9 cellular contexts compared by ENCODE assay signal in genomic region chr5:10424124-10424731, GRCh38. TPM values are rescaled to one million over a fixed set of nuclear protein-coding genes. Genes with fewer than 3 reads are reported as not detected.
A peak's percentile ranks its signal among the peaks of the same experiment; 100 is the strongest.
DNase-seq lines count a peak whose midpoint lies in the region; ATAC-seq, FAIRE-seq and TF ChIP-seq lines count a peak whose summit lies in the region.
"Had no signal": no experiment of that assay in that cellular context is flagged by ENCODE, and none has a peak within 500 bp of the region (broad histone marks: within the 10 kb centered on the region; RNA-seq: fewer than 3 reads in every experiment).

No MANE protein-coding gene starts in this region.

- ATAC-seq in GM12878 (peak; percentile 81), HG02571 (IDR thresholded peaks at IDR 0.05; ENCODE audit: unreplicated experiment) (no peak)
- ATAC-seq: mucosa of descending colon had no signal

- no peaks in the 10 kb centered on the region for H3K79me2 ChIP-seq in GM12878 (ENCODE audit: control insufficient read depth, insufficient read depth, low read length)

- H3K9ac ChIP-seq in GM12878 (ENCODE audit: control insufficient read depth, insufficient read depth, low read length), result no peak overlapping the region

- TF ChIP-seq EP300 in GM12878 (IDR thresholded peaks at IDR 0.05; ENCODE audit: borderline replicate concordance in 1 of 2, control insufficient read depth in 1 of 2, low read depth in 2 of 2, low read length in 2 of 2), result no peak

- in situ Hi-C loops in GM12878 (cut with MboI), result no loop called here

- no peak overlapping the region for H3K4me3 ChIP-seq in GM12878
- H3K4me3 ChIP-seq: mucosa of descending colon had no signal

- RAD21 ChIA-PET in GM12878 (lab: Charles Lee; ENCODE audit: unreplicated experiment), result interaction anchor here (1.8 to 4.4 kb wide), 3 partner anchors 31 to 140 kb away, joined by 4 to 25 read pairs (median 5); no protein-coding TSS in a partner anchor

- POLR2A ChIA-PET in GM12878 (lab: Charles Lee), result no interaction called here

- no peaks in the 10 kb centered on the region for H4K20me1 ChIP-seq in GM12878 (ENCODE audit: control insufficient read depth, insufficient read depth)

- no peak for FAIRE-seq in GM12878 (lab: Jason Lieb, UNC)

- DNase-seq in COLO668 (lab: John Stamatoyannopoulos, UW; ENCODE audit: unreplicated experiment) (peak; percentile 20), GM20000 (ENCODE audit: low spot score) (peak; percentile 21), NCI-H2171 (lab: John Stamatoyannopoulos, UW) (peak; percentile 37), GM12878 (ENCODE audit: low read depth, low spot score) (no peak), kidney tubule cell (ENCODE audit: low spot score) (peak; percentile 37), NK-92 (lab: John Stamatoyannopoulos, UW; ENCODE audit: unreplicated experiment) (no peak)
- no peak for DNase-seq in activated CD4-positive, alpha-beta T cell treated with anti-CD3 and anti-CD28 coated beads, Interleukin-2, amount 50 U/mL, for 48 hours

- SMC1A ChIA-PET in GM12878 (lab: Charles Lee; ENCODE audit: uncharacterized antibody, unreplicated experiment), result interaction anchor here (1.0 to 2.3 kb wide), 7 partner anchors 9 to 265 kb away, joined by 3 to 13 read pairs (median 4); no protein-coding TSS in a partner anchor

- CTCF ChIA-PET in GM12878 (lab: Yijun Ruan, JAX), result interaction anchor here (0.5 to 4.4 kb wide), 12 partner anchors 9 to 203 kb away, joined by 3 to 43 read pairs (median 4); no protein-coding TSS in a partner anchor

- H3K36me3 ChIP-seq in GM12878 (ENCODE audit: control insufficient read depth in 2 of 2, insufficient read depth in 2 of 2, low read length in 1 of 2), result peaks cover 9 to 29% of the 10 kb centered on the region in 2 experiments

- TF ChIP-seq CTCF in GM20000 (IDR thresholded peaks at IDR 0.05; ENCODE audit: extremely low read depth, missing control alignments) (peak; percentile 15), GM12878 (IDR thresholded peaks at IDR 0.05 in 2 of 3, conservative IDR thresholded peaks at IDR 0.05 in 1 of 3; ENCODE audit: control insufficient read depth in 2 of 3, extremely low read depth in 1 of 3, insufficient read depth in 1 of 3, low read depth in 3 of 3, low read length in 3 of 3) (peak; percentile 40 to 47 (median 40))

- no TSS peak for BruUV-seq in GM12878 (replicated peaks; lab: Mats Ljungman, UMichigan)

- WGBS in GM12878 (ENCODE audit: insufficient coverage, insufficient replicate concordance, low lambda C conversion rate, missing lambda C conversion rate), result 68% methylated on average over 6 of the region's 6 CpGs

- intact Hi-C loops in GM12878 (cut with micrococcal nuclease; ENCODE audit: unreplicated experiment), result no loop called here

- peak; percentile 43 for TF ChIP-seq RAD21 in GM12878 (IDR thresholded peaks at IDR 0.05; ENCODE audit: insufficient read depth, low read depth, low read length)

- H2AFZ ChIP-seq in GM12878 (ENCODE audit: control insufficient read depth, low read depth, low read length), result no peak overlapping the region

- no peaks in the 10 kb centered on the region for H3K9me3 ChIP-seq in GM12878 (replicated peaks; ENCODE audit: control insufficient read depth, insufficient read depth, low read length)
- H3K9me3 ChIP-seq: mucosa of descending colon had no signal

- TF ChIP-seq POLR2A in GM12878 (IDR thresholded peaks at IDR 0.05; ENCODE audit: low read depth, low read length), result no peak

- H3K27ac ChIP-seq in GM12878 (ENCODE audit: control insufficient read depth, insufficient read depth), result no peak overlapping the region

- H3K4me1 ChIP-seq in GM12878 (ENCODE audit: control insufficient read depth, insufficient read depth, low read length), result no peaks in the 10 kb centered on the region

- H3K27me3 ChIP-seq in GM12878 (replicated peaks in 1 of 2; ENCODE audit: control insufficient read depth in 2 of 2, insufficient read depth in 2 of 2, low read length in 1 of 2), result no peaks in the 10 kb centered on the region

- no peak overlapping the region for H3K4me2 ChIP-seq in GM12878 (ENCODE audit: control insufficient read depth, insufficient read depth)

TF ChIP-seq in GM12878, 131 proteins besides CTCF, POLR2A, EP300 and RAD21:
- TF ChIP-seq CBX3 (IDR thresholded peaks at IDR 0.05; ENCODE audit: borderline replicate concordance, low read depth), result no peak
- no peak for TF ChIP-seq KDM1A (IDR thresholded peaks at IDR 0.05; ENCODE audit: borderline replicate concordance)

RNA-seq across cellular contexts. Expression of gene ROPN1L, which starts 17.5 kb away (rescaled TPM):
- not detected in 2 replicates for total RNA-seq in GM12878 (2013; cell fraction: nucleolus; rRNA removed)
- not detected in 2 replicates for total RNA-seq in GM12878 (2014; rRNA removed)
- total RNA-seq in GM12878 (2014; rRNA removed; fragmentation: Illumina TruSeq; extraction: Trizol), result not detected in 2 replicates
- total RNA-seq in GM12878 (2021), result 0.38 TPM in 1 of 2 replicates, not detected in the other
- polyA plus RNA-seq in GM12878 (2011; ENCODE audit: low read depth), result not detected
- polyA plus RNA-seq in GM12878 (2011; rRNA removed), result 0.07 TPM in 1 of 2 replicates, not detected in the other
- polyA plus RNA-seq in GM12878 (2011; cell fraction: cytosol; rRNA removed), result 0.04 TPM in 1 of 2 replicates, not detected in the other
- polyA plus RNA-seq in GM12878 (2011; cell fraction: nucleus; rRNA removed), result 0.09 and 0.20 TPM in 2 replicates
- polyA plus RNA-seq in GM12878 (2012), result not detected in 2 replicates
- polyA plus RNA-seq in GM12878 (2014; fragmentation: Illumina TruSeq; extraction: Trizol), result not detected in 2 replicates
- not detected for polyA plus RNA-seq in GM12878 (2014; fragmentation: Nextera tagmentation; extraction: Ambion mirVana)
- polyA plus RNA-seq in GM12878 (2014; rRNA removed), result 0.28 TPM in 1 of 2 replicates, not detected in the other
- polyA plus RNA-seq in GM12878 (2016; fragmentation: Nextera tagmentation; extraction: Ambion mirVana), result under 1 TPM in 1 of 2 experiments, not detected in 1; 0.16 TPM
- 0.41 TPM in 1 of 2 replicates, not detected in the other for polyA minus RNA-seq in GM12878 (2011; rRNA and poly(A)+ RNA removed)
- not detected in 2 replicates for polyA minus RNA-seq in GM12878 (2011; cell fraction: cytosol; rRNA and poly(A)+ RNA removed)
- polyA minus RNA-seq in GM12878 (2011; cell fraction: nucleus; rRNA and poly(A)+ RNA removed), result 0.60 and 1.6 TPM in 2 replicates
- total RNA-seq: mucosa of descending colon had no signal

Comparison
In these comparisons a context has a peak if more than half of its experiments do, and no peak if none do; other contexts are left out.
1. DNase-seq: peak in COLO668 (single experiment), GM20000 (single experiment), NCI-H2171 (single experiment) and kidney tubule cell (single experiment); none in GM12878 (single experiment), activated CD4-positive, alpha-beta T cell treated with anti-CD3 and anti-CD28 coated beads, Interleukin-2, amount 50 U/mL, for 48 hours (0 of 2) and NK-92 (single experiment).